11 cellular contexts compared by ENCODE assay signal in the genomic region with DNA sequence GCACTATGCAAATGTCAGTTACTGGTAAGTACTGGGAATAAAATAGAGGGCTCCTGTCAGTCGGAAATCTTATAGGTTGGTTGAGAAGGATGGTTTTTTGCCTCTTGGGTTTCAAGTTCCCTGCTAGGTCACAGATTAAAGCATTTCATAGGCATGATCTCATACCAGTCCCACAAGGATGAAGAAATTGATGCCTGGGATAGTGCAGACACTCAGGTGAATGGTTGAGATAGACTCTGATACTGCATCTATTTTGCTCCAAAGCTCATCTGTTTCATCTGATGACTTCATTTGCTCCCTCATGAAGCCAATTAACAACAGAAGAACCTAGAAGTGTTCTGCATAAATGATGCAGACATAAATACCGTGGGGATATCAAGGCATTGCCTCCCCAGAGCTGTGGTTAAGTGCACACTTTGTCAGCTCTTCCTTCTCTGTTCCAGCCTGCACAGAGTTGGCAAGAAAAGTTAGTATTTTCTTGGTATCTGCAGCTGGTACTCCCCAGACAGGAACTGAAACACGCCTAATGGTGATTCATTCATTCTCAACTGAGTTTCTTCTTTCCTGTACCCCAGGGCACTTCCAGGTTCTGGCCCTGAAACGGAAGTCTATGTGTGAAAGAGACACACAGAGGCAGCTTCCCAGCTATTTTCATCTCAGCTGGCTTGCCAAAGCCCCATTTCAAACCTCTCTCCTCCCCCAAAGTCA.
A peak's percentile ranks its signal among the peaks of the same experiment; 100 is the strongest.
DNase-seq lines count a peak whose midpoint lies in the region; ATAC-seq, FAIRE-seq and TF ChIP-seq lines count a peak whose summit lies in the region.
"Had no signal": no experiment of that assay in that cellular context is flagged by ENCODE, and none has a peak within 500 bp of the region (broad histone marks: within the 10 kb centered on the region; RNA-seq: fewer than 3 reads in every experiment).

No MANE protein-coding gene starts in this region.

- H3K4me1 ChIP-seq in breast epithelium (no peaks in the 10 kb centered on the region), astrocyte (ENCODE audit: insufficient read depth, low read length) (no peaks in the 10 kb centered on the region), upper lobe of right lung (no peaks in the 10 kb centered on the region)

- H3K9me3 ChIP-seq in breast epithelium (no peaks in the 10 kb centered on the region), astrocyte (ENCODE audit: insufficient read depth, low read depth, low read length) (no peaks in the 10 kb centered on the region), upper lobe of right lung (no peaks in the 10 kb centered on the region)

- no peaks in the 10 kb centered on the region for H4K20me1 ChIP-seq in astrocyte (ENCODE audit: insufficient read depth, low read length)

- FAIRE-seq in astrocyte (lab: Jason Lieb, UNC) = no peak

- TF ChIP-seq CTCF in MCF 10A (IDR thresholded peaks at IDR 0.05; ENCODE audit: unreplicated experiment) = no peak
- no peak for TF ChIP-seq CTCF in breast epithelium (IDR thresholded peaks at IDR 0.05)
- no peak for TF ChIP-seq CTCF in astrocyte (IDR thresholded peaks at IDR 0.05; ENCODE audit: insufficient read depth, low read depth, low read length)
- TF ChIP-seq CTCF in upper lobe of right lung (IDR thresholded peaks at IDR 0.05) = no peak

- ATAC-seq in HG03432 (IDR thresholded peaks at IDR 0.05; ENCODE audit: unreplicated experiment) = peak; percentile 73
- ATAC-seq in upper lobe of right lung = peak; percentile 67
- ATAC-seq in naive thymus-derived CD8-positive, alpha-beta T cell = no peak
- no peak for ATAC-seq in HG03095 (IDR thresholded peaks at IDR 0.05; ENCODE audit: unreplicated experiment)
- ATAC-seq in HG02970 (IDR thresholded peaks at IDR 0.05; ENCODE audit: low FRiP score, unreplicated experiment) = no peak

- H3K4me3 ChIP-seq in breast epithelium = no peak overlapping the region
- no peak overlapping the region for H3K4me3 ChIP-seq in astrocyte (ENCODE audit: insufficient read depth, low read depth, low read length)
- no peak overlapping the region for H3K4me3 ChIP-seq in upper lobe of right lung

- TF ChIP-seq POLR2A in breast epithelium (IDR thresholded peaks at IDR 0.05) = no peak

- no TSS peak for BruUV-seq in MCF 10A (replicated peaks; lab: Mats Ljungman, UMichigan)

- H3K9ac ChIP-seq in astrocyte (ENCODE audit: low read length) = no peak overlapping the region

- peaks cover 13% of the 10 kb centered on the region for H3K4me1 Mint-ChIP-seq in MCF 10A (ENCODE audit: insufficient read depth, unreplicated experiment)
- peaks cover 11% of the 10 kb centered on the region for H3K4me1 Mint-ChIP-seq in astrocyte (ENCODE audit: low read depth, unreplicated experiment)
- H3K4me1 Mint-ChIP-seq in naive thymus-derived CD8-positive, alpha-beta T cell = no peaks in the 10 kb centered on the region

- H3K27ac ChIP-seq in breast epithelium (no peak overlapping the region), astrocyte (ENCODE audit: low read depth, low read length) (no peak overlapping the region), upper lobe of right lung (no peak overlapping the region)

- H3K27me3 Mint-ChIP-seq in MCF 10A (ENCODE audit: insufficient read depth, unreplicated experiment) (no peaks in the 10 kb centered on the region), astrocyte (ENCODE audit: low read depth, unreplicated experiment) (peaks cover 10% of the 10 kb centered on the region)
- peaks cover 0 to under 1% (median 0%) of the 10 kb centered on the region in 5 donors for H3K27me3 Mint-ChIP-seq in naive thymus-derived CD8-positive, alpha-beta T cell

- H3K27me3 ChIP-seq in breast epithelium (peaks cover 0 to 13% of the 10 kb centered on the region in 2 donors), astrocyte (ENCODE audit: insufficient read depth, low read length) (peaks cover 6% of the 10 kb centered on the region), upper lobe of right lung (no peaks in the 10 kb centered on the region)

- no peak overlapping the region for H2AFZ ChIP-seq in astrocyte (ENCODE audit: low read depth, low read length)

- no peaks in the 10 kb centered on the region for H3K36me3 ChIP-seq in breast epithelium
- H3K36me3 ChIP-seq in astrocyte (ENCODE audit: insufficient read depth, low read length) = no peaks in the 10 kb centered on the region
- H3K36me3 ChIP-seq in upper lobe of right lung = no peaks in the 10 kb centered on the region

- DNase-seq in MCF 10A (ENCODE audit: unreplicated experiment) (peak; percentile 90), breast epithelium (ENCODE audit: low spot score in 2 of 2) (no peak), astrocyte (ENCODE audit: low read depth) (peak; percentile 30), upper lobe of right lung (no peak)
- no peak for DNase-seq in naive thymus-derived CD8-positive, alpha-beta T cell
- DNase-seq: activated CD4-positive, alpha-beta T cell treated with anti-CD3 and anti-CD28 coated beads for 4 hours; NCI-H526 treated with DMSO at 0.1 percent for 48 hours; stimulated activated CD8-positive, alpha-beta memory T cell treated with anti-CD3 and anti-CD28 coated beads, Interleukin-4, amount 100 ng/mL, for 48 hours had no signal

- CTCF ChIA-PET in MCF 10A (lab: Yijun Ruan, JAX) = interaction anchor here (0.6 to 1.5 kb wide), 3 partner anchors 11 to 1440 kb away, joined by 3 to 4 read pairs (median 3); no protein-coding TSS in a partner anchor

- H3K36me3 Mint-ChIP-seq in MCF 10A (ENCODE audit: insufficient read depth, unreplicated experiment) (no peaks in the 10 kb centered on the region), astrocyte (ENCODE audit: low read depth, unreplicated experiment) (no peaks in the 10 kb centered on the region)
- H3K36me3 Mint-ChIP-seq in naive thymus-derived CD8-positive, alpha-beta T cell = peaks cover 0 to 7% (median 0%) of the 10 kb centered on the region in 3 donors

- intact Hi-C loops in MCF 10A (cut with micrococcal nuclease) = no loop called here
- intact Hi-C loops in breast epithelium (cut with DNase I; ENCODE audit: low total_unique reads) = no loop called here
- intact Hi-C loops in upper lobe of right lung (cut with DNase I) = no loop called here

- H3K4me3 Mint-ChIP-seq in MCF 10A (ENCODE audit: unreplicated experiment) (no peak overlapping the region), astrocyte (ENCODE audit: unreplicated experiment) (no peak overlapping the region)
- no peak overlapping the region for H3K4me3 Mint-ChIP-seq in naive thymus-derived CD8-positive, alpha-beta T cell

- POLR2A ChIA-PET in MCF 10A (lab: Yijun Ruan, JAX) = interaction anchor here (0.5 to 1.5 kb wide), 6 partner anchors 12 to 183 kb away, joined by 3 to 8 read pairs (median 3); no protein-coding TSS in a partner anchor
- POLR2A ChIA-PET in naive thymus-derived CD8-positive, alpha-beta T cell (lab: Charles Lee) = no interaction called here

- H3K4me2 ChIP-seq in astrocyte (ENCODE audit: low read length) = peak overlapping the region; percentile 21

- H3K9me3 Mint-ChIP-seq in MCF 10A (ENCODE audit: unreplicated experiment) (no peaks in the 10 kb centered on the region), astrocyte (ENCODE audit: unreplicated experiment) (no peaks in the 10 kb centered on the region)
- H3K9me3 Mint-ChIP-seq in naive thymus-derived CD8-positive, alpha-beta T cell = peaks cover 0 to 30% (median 4%) of the 10 kb centered on the region in 9 donors

- H3K27ac Mint-ChIP-seq in MCF 10A (ENCODE audit: low read depth, unreplicated experiment) (peak overlapping the region; percentile 73), astrocyte (ENCODE audit: unreplicated experiment) (peak overlapping the region; percentile 44)
- H3K27ac Mint-ChIP-seq in naive thymus-derived CD8-positive, alpha-beta T cell = no peak overlapping the region

- H3K79me2 ChIP-seq in astrocyte (ENCODE audit: insufficient read depth, low read length) = no peaks in the 10 kb centered on the region

Comparison
In these comparisons a context has a peak if more than half of its experiments do, and no peak if none do; other contexts are left out.
1. DNase-seq: peak in MCF 10A (single experiment) and astrocyte (single experiment); none in breast epithelium (0 of 2), upper lobe of right lung (single experiment) and naive thymus-derived CD8-positive, alpha-beta T cell (0 of 10).
2. H3K27ac Mint-ChIP-seq: peak in MCF 10A (single experiment) and astrocyte (single experiment); none in naive thymus-derived CD8-positive, alpha-beta T cell (0 of 10).
3. ATAC-seq: peak in HG03432 (single experiment) and upper lobe of right lung (single experiment); none in naive thymus-derived CD8-positive, alpha-beta T cell (0 of 2), HG03095 (single experiment) and HG02970 (single experiment).